17 cellular contexts compared by ENCODE assay signal in genomic region chr17:56506349-56506748, GRCh38.
"Had no signal": no experiment of that assay in that cellular context is flagged by ENCODE, and none has a peak within 500 bp of the region (broad histone marks: within the 10 kb centered on the region; RNA-seq: fewer than 3 reads in every experiment).

No MANE protein-coding gene starts in this region.

- DNase-seq: colonic mucosa; dermis blood vessel endothelial cell; heart right ventricle; mammary epithelial cell; mucosa of descending colon; nucleus accumbens; ovary; sigmoid colon; stimulated activated naive CD4-positive, alpha-beta T cell; stomach; substantia nigra had no signal

- H3K4me3 ChIP-seq: colonic mucosa, heart right ventricle, mucosa of descending colon, neural progenitor cell, ovary, right atrium auricular region, sigmoid colon, skin epidermis, stomach, thoracic aorta had no signal

- H3K9me3 ChIP-seq: colonic mucosa, heart right ventricle, mucosa of descending colon, ovary, right atrium auricular region, sigmoid colon, stomach, thoracic aorta had no signal

- H3K9ac ChIP-seq: neural progenitor cell had no signal

- H3K27ac ChIP-seq: colonic mucosa, heart right ventricle, neural progenitor cell, ovary, right atrium auricular region, sigmoid colon, skin epidermis, stomach, thoracic aorta had no signal

- H3K27me3 ChIP-seq: colonic mucosa, neural progenitor cell, ovary, right atrium auricular region, sigmoid colon, stomach had no signal

- H3K36me3 Mint-ChIP-seq: natural killer cell treated with Interleukin-12 subunit alpha and Interleukin-12 subunit beta and Interleukin-15 and Interleukin-18, amount 100 ng/mL, for 72 hours; neural progenitor cell; type B pancreatic cell had no signal

- H3K9me3 Mint-ChIP-seq: natural killer cell treated with Interleukin-12 subunit alpha and Interleukin-12 subunit beta and Interleukin-15 and Interleukin-18, amount 100 ng/mL, for 72 hours; neural progenitor cell; type B pancreatic cell had no signal

- H3K36me3 ChIP-seq: colonic mucosa, heart right ventricle, neural progenitor cell, ovary, right atrium auricular region, sigmoid colon, stomach, thoracic aorta had no signal

- H3K4me3 Mint-ChIP-seq: natural killer cell treated with Interleukin-12 subunit alpha and Interleukin-12 subunit beta and Interleukin-15 and Interleukin-18, amount 100 ng/mL, for 72 hours; neural progenitor cell; type B pancreatic cell had no signal

- H3K4me1 ChIP-seq: colonic mucosa, heart right ventricle, right atrium auricular region, sigmoid colon, stomach had no signal

- H3K27ac Mint-ChIP-seq: natural killer cell treated with Interleukin-12 subunit alpha and Interleukin-12 subunit beta and Interleukin-15 and Interleukin-18, amount 100 ng/mL, for 72 hours; neural progenitor cell; type B pancreatic cell had no signal
